Comparison of ENCODE assay signal across 11 cellular contexts in genomic region chr10:21399392-21400015, GRCh38.
DNase-seq lines count a peak whose midpoint lies in the region; ATAC-seq and TF ChIP-seq lines count a peak whose summit lies in the region.
"Had no signal": no experiment of that assay in that cellular context is flagged by ENCODE, and none has a peak within 500 bp of the region (broad histone marks: within the 10 kb centered on the region; RNA-seq: fewer than 3 reads in every experiment).

No MANE protein-coding gene starts in this region.

- H3K9me3 ChIP-seq in thoracic aorta: no peaks in the 10 kb centered on the region

- H3K27me3 ChIP-seq in thoracic aorta (replicated peaks; ENCODE audit: insufficient read depth): no peaks in the 10 kb centered on the region
- H3K27me3 ChIP-seq: BLaER1, dorsolateral prefrontal cortex had no signal

- H3K27ac ChIP-seq in thoracic aorta (no peak overlapping the region), coronary artery (no peak overlapping the region)
- H3K27ac ChIP-seq: BLaER1, dorsolateral prefrontal cortex had no signal

- TF ChIP-seq CTCF in thoracic aorta (IDR thresholded peaks at IDR 0.05) (no peak), coronary artery (IDR thresholded peaks at IDR 0.05) (no peak)

- H3K4me1 ChIP-seq in thoracic aorta (ENCODE audit: control insufficient read depth in 1 of 2, low read depth in 2 of 2): peaks cover 3 to 17% of the 10 kb centered on the region in 2 donors

- ATAC-seq in thoracic aorta (ENCODE audit: insufficient number of reproducible peaks, low FRiP score, low read depth): no peak
- no peak for ATAC-seq in GM18861 (IDR thresholded peaks at IDR 0.05; ENCODE audit: unreplicated experiment)
- ATAC-seq in GM18520 (IDR thresholded peaks at IDR 0.05; ENCODE audit: unreplicated experiment): no peak

- peak; percentile 37 for DNase-seq in NCI-H345 (lab: John Stamatoyannopoulos, UW)
- no peak for DNase-seq in NCI-H345 treated with DMSO at 0.1 percent for 48 hours (lab: John Stamatoyannopoulos, UW; ENCODE audit: unreplicated experiment)
- DNase-seq in RPMI7951 (ENCODE audit: low read depth): peak; percentile 88
- peak; percentile 68 for DNase-seq in fibroblast of the conjunctiva (ENCODE audit: low read depth)
- DNase-seq in thoracic aorta (ENCODE audit: low spot score): no peak
- no peak for DNase-seq in coronary artery (ENCODE audit: low spot score)
- DNase-seq: midbrain had no signal

- H3K36me3 ChIP-seq in thoracic aorta: no peaks in the 10 kb centered on the region
- H3K36me3 ChIP-seq: BLaER1 had no signal

- H3K4me3 ChIP-seq in thoracic aorta (peak overlapping the region; percentile 7), coronary artery (no peak overlapping the region)
- H3K4me3 ChIP-seq: BLaER1, dorsolateral prefrontal cortex had no signal

Comparison
In these comparisons a context has a peak if more than half of its experiments do, and no peak if none do; other contexts are left out.
1. DNase-seq: peak in NCI-H345 (single experiment), RPMI7951 (single experiment) and fibroblast of the conjunctiva (single experiment); none in NCI-H345 treated with DMSO at 0.1 percent for 48 hours (single experiment), thoracic aorta (single experiment) and coronary artery (single experiment).